In the genomic region with DNA sequence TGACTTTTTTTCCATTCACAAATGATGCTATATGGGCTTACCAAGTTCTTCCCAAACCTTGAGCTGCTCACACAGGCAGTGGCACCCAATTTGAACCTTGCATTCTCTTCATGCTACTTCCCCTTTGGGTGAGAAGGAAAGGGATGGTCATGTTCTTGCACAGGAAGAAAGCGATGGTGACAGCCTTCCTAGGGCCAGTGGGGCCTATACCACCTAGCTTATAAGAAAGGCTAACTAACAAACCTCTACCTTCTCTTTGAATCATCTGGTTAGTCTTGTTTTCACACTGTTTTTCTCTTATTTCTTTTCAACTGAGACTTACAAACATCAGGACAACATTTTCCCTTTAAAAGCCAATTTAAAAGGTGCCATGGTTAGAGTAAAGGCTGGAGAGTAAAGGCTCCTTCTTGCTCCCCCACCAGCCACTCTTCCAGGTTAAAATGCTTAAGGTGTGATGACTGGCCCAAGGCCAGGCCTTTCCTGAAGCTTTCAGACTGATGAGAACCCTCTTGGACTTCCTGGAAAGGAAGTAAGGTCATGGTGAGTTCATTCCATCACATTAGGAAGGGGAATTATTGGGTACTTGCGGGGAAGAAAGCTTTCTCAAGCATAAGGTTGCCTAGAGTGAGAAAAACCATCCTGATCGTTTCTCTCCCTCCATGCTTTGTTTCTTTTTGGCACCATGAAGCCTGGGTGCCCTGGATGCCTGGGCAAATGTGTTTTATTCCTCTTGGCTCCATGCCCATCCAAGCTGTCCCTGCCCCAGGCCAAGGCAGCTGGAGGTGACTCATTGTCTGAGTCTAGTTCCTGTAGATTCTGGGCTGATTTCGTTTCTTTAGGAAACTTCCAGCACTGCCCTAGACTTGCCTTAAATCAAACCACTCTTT, we compare ENCODE assay signal across 11 cellular contexts. TPM values are rescaled to one million over a fixed set of nuclear protein-coding genes. Genes with fewer than 3 reads are reported as not detected.
DNase-seq lines count a peak whose midpoint lies in the region; ATAC-seq, FAIRE-seq and TF ChIP-seq lines count a peak whose summit lies in the region.
"Had no signal": no experiment of that assay in that cellular context is flagged by ENCODE, and none has a peak within 500 bp of the region (broad histone marks: within the 10 kb centered on the region; RNA-seq: fewer than 3 reads in every experiment).

No MANE protein-coding gene starts in this region.

- WGBS in pancreas, 2 donors: 64 to 65% methylated on average over 4 of the region's 4 CpGs

- H3K36me3 Mint-ChIP-seq in activated CD4-positive, alpha-beta memory T cell treated with anti-CD3 and anti-CD28 coated beads for 36 hours: no peaks in the 10 kb centered on the region
- H3K36me3 Mint-ChIP-seq: natural killer cell treated with Interleukin-12 subunit alpha and Interleukin-12 subunit beta and Interleukin-15 and Interleukin-18, amount 100 ng/mL, for 72 hours had no signal

- peak overlapping the region; percentile 46 for H2AFZ ChIP-seq in PC-3 (ENCODE audit: low read length)

- H3K4me1 Mint-ChIP-seq in activated CD4-positive, alpha-beta memory T cell treated with anti-CD3 and anti-CD28 coated beads for 36 hours (ENCODE audit: low read depth): no peaks in the 10 kb centered on the region

- peak overlapping the region; percentile 9; the same call in 1 of the 2 replicates for H3K9ac ChIP-seq in PC-3 (ENCODE audit: low read length)

- H3K27me3 ChIP-seq in PC-3 (ENCODE audit: low read length): no peaks in the 10 kb centered on the region
- H3K27me3 ChIP-seq in pancreas: no peaks in the 10 kb centered on the region

- H3K4me2 ChIP-seq in PC-3 (ENCODE audit: low read length): peak overlapping the region; percentile 60

- no peaks in the 10 kb centered on the region for H3F3A ChIP-seq in PC-3 (ENCODE audit: low read length, unreplicated experiment)

- BruUV-seq in PC-3 (replicated peaks; lab: Mats Ljungman, UMichigan): no TSS peak

- POLR2A ChIA-PET in PC-3 (lab: Charles Lee; ENCODE audit: unreplicated experiment): interaction anchor here (0.5 kb wide), 1 partner anchor 538 kb away, joined by 3 read pairs; no protein-coding TSS in a partner anchor
- POLR2A ChIA-PET in activated CD4-positive, alpha-beta memory T cell treated with anti-CD3 and anti-CD28 coated beads for 36 hours (lab: Charles Lee): no interaction called here

- no peaks in the 10 kb centered on the region for H3K9me2 ChIP-seq in PC-3 (replicated peaks; ENCODE audit: low read length)

- H3K4me3 ChIP-seq in PC-3 (ENCODE audit: low read length) (peak overlapping the region; percentile 4; the same call in 1 of the 2 replicates), pancreas (no peak overlapping the region)
- H3K4me3 ChIP-seq: SK-N-MC had no signal

- intact Hi-C loops in PC-3 (cut with micrococcal nuclease) (no loop called here), pancreas (cut with DNase I) (no loop called here)
- intact Hi-C loops in activated CD4-positive, alpha-beta memory T cell treated with anti-CD3 and anti-CD28 coated beads for 36 hours (cut with micrococcal nuclease): no loop called here

- H3K9me3 ChIP-seq in PC-3 (ENCODE audit: low read length): no peaks in the 10 kb centered on the region
- H3K9me3 ChIP-seq in pancreas: no peaks in the 10 kb centered on the region

- peak; percentile 5 for DNase-seq in DMS153 treated with DMSO at 0.1 percent for 48 hours (lab: John Stamatoyannopoulos, UW; ENCODE audit: unreplicated experiment)
- DNase-seq in PC-3: peak; percentile 82
- DNase-seq in fibroblast of gingiva (ENCODE audit: low read depth): peak; percentile 50
- peak in 4 of 6 donors; percentile 53 to 78 (median 66) for DNase-seq in pancreas
- DNase-seq in activated CD4-positive, alpha-beta memory T cell treated with anti-CD3 and anti-CD28 coated beads for 36 hours: no peak
- DNase-seq in mesenteric fat pad (ENCODE audit: low spot score): no peak
- DNase-seq in cerebellum (ENCODE audit: low spot score): no peak

- no peaks in the 10 kb centered on the region for H4K20me1 ChIP-seq in PC-3 (ENCODE audit: low read length)

- no peaks in the 10 kb centered on the region for H3K27me3 Mint-ChIP-seq in activated CD4-positive, alpha-beta memory T cell treated with anti-CD3 and anti-CD28 coated beads for 36 hours

- H3K27ac Mint-ChIP-seq in activated CD4-positive, alpha-beta memory T cell treated with anti-CD3 and anti-CD28 coated beads for 36 hours: no peak overlapping the region
- H3K27ac Mint-ChIP-seq: natural killer cell treated with Interleukin-12 subunit alpha and Interleukin-12 subunit beta and Interleukin-15 and Interleukin-18, amount 100 ng/mL, for 72 hours had no signal

- peak overlapping the region; percentile 76 for H3K27ac ChIP-seq in PC-3 (ENCODE audit: low read length)
- H3K27ac ChIP-seq in pancreas: peak overlapping the region in 2 of 4 donors; percentile 72 to 78
- H3K27ac ChIP-seq: SK-N-MC had no signal

- FAIRE-seq in pancreas (lab: Jason Lieb, UNC): no peak

- no peaks in the 10 kb centered on the region for H3K9me3 Mint-ChIP-seq in activated CD4-positive, alpha-beta memory T cell treated with anti-CD3 and anti-CD28 coated beads for 36 hours
- H3K9me3 Mint-ChIP-seq: natural killer cell treated with Interleukin-12 subunit alpha and Interleukin-12 subunit beta and Interleukin-15 and Interleukin-18, amount 100 ng/mL, for 72 hours had no signal

- H3K4me1 ChIP-seq in PC-3 (ENCODE audit: insufficient read depth, low read length): peaks cover 20% of the 10 kb centered on the region
- peaks cover 8 to 20% (median 9%) of the 10 kb centered on the region in 3 donors for H3K4me1 ChIP-seq in pancreas

- TF ChIP-seq CTCF in PC-3 (conservative IDR thresholded peaks at IDR 0.05; ENCODE audit: low read depth, low read length) (no peak), pancreas (IDR thresholded peaks at IDR 0.05) (no peak)

- ATAC-seq in PC-3 (peak; percentile 96), pancreas (peak; percentile 88 to 92 (median 90)), GM19035 (IDR thresholded peaks at IDR 0.05; ENCODE audit: unreplicated experiment) (no peak)
- ATAC-seq: natural killer cell treated with Interleukin-12 subunit alpha and Interleukin-12 subunit beta and Interleukin-15 and Interleukin-18, amount 100 ng/mL, for 72 hours had no signal

- no peaks in the 10 kb centered on the region for H3K79me2 ChIP-seq in PC-3 (ENCODE audit: low read length)

- H3K4me3 Mint-ChIP-seq in activated CD4-positive, alpha-beta memory T cell treated with anti-CD3 and anti-CD28 coated beads for 36 hours: no peak overlapping the region
- H3K4me3 Mint-ChIP-seq: natural killer cell treated with Interleukin-12 subunit alpha and Interleukin-12 subunit beta and Interleukin-15 and Interleukin-18, amount 100 ng/mL, for 72 hours had no signal

- no peaks in the 10 kb centered on the region for H3K36me3 ChIP-seq in PC-3 (ENCODE audit: low read depth, low read length)
- H3K36me3 ChIP-seq in pancreas: no peaks in the 10 kb centered on the region

- CTCF ChIA-PET in PC-3 (lab: Charles Lee): no interaction called here
- CTCF ChIA-PET in activated CD4-positive, alpha-beta memory T cell treated with anti-CD3 and anti-CD28 coated beads for 36 hours (lab: Charles Lee): interaction anchor here (1.2 kb wide), 1 partner anchor 11 kb away, joined by 3 read pairs; no protein-coding TSS in a partner anchor

RNA-seq across cellular contexts. Expression of a gene that starts 41.4 kb away (rescaled TPM):
- 7.2 and 7.3 TPM in 2 replicates for total RNA-seq in PC-3 (2014; rRNA removed)
- total RNA-seq in pancreas: 10 to 100 TPM in 1 of 6 donors, 1 to 10 TPM in 5; 1.9 to 32.4 (median 3.1) TPM
- polyA plus RNA-seq in pancreas: 1 to 10 TPM; 1.3 to 3.2 TPM
- total RNA-seq in activated CD4-positive, alpha-beta memory T cell treated with anti-CD3 and anti-CD28 coated beads for 36 hours: not detected
- not detected for total RNA-seq in mesenteric fat pad
- total RNA-seq in cerebellum: 0.27 TPM
- total RNA-seq: natural killer cell treated with Interleukin-12 subunit alpha and Interleukin-12 subunit beta and Interleukin-15 and Interleukin-18, amount 100 ng/mL, for 72 hours; subcutaneous adipose tissue had no signal

Comparison
In these comparisons a context has a peak if more than half of its experiments do, and no peak if none do; other contexts are left out.
1. DNase-seq: peak in DMS153 treated with DMSO at 0.1 percent for 48 hours (single experiment), PC-3 (single experiment), fibroblast of gingiva (single experiment) and pancreas (4 of 6); none in activated CD4-positive, alpha-beta memory T cell treated with anti-CD3 and anti-CD28 coated beads for 36 hours (single experiment), mesenteric fat pad (single experiment) and cerebellum (single experiment).